In the genomic region with DNA sequence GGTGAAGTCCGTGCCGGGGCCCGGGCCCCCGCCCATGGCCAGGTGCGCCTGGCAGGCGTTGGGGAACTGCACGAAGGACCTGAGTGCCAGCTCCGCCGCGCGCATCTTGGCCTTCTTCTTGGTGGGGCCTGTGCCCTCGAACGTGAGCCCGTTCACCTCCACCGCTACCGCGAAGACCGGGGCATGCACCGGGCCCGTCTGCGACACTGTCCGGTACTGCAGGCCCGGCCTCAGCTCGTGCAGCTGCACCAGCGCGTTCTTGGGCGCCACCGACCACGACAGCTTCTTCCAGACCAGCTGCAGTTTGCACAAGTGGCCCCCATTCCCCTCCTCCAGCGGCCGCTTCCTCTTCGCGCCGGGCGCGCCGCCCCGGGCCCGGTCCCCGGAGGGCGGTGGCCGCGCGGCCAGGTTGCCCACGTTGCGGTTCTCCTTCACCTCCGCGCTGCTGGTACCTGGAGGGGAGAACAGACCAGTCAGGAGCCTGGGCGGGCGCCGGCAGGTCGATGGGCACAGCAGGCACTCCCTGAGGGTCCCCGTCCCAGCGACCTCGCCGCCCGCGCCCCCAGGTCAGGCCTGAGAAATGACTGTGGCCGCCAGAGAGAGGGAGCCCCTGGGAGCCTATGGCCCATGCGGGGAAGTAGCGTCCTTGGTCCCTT, we compare ENCODE assay signal across 17 cellular contexts.
"Had no signal": no experiment of that assay in that cellular context is flagged by ENCODE, and none has a peak within 500 bp of the region (broad histone marks: within the 10 kb centered on the region; RNA-seq: fewer than 3 reads in every experiment).

No MANE protein-coding gene starts in this region.

- H3K9me3 ChIP-seq: gastrocnemius medialis, heart left ventricle, SK-N-SH, uterus had no signal

- H3K4me1 ChIP-seq: gastrocnemius medialis, heart left ventricle, uterus had no signal

- H3K27me3 ChIP-seq: gastrocnemius medialis, uterus had no signal

- H3K36me3 ChIP-seq: gastrocnemius medialis, heart left ventricle, uterus had no signal

- ATAC-seq: gastrocnemius medialis, heart left ventricle, sciatic nerve, T-cell had no signal

- H3K27ac ChIP-seq: epithelial cell of prostate, gastrocnemius medialis, heart left ventricle, uterus had no signal

- DNase-seq: activated CD4-positive, alpha-beta T cell treated with anti-CD3 and anti-CD28 coated beads, Interleukin-2, amount 10 ng/mL, durations not matched to agents 7 days and 5 days; activated effector memory CD4-positive, alpha-beta T cell treated with anti-CD3 and anti-CD28 coated beads, Interleukin-2, amount 50 U/mL, for 16 hours; activated T-cell treated with anti-CD3 and anti-CD28 coated beads, Interleukin-2, amount 50 U/mL, for 48 hours; amniotic stem cell; central memory CD4-positive, alpha-beta T cell; cortex of kidney; effector memory CD4-positive, alpha-beta T cell; gastrocnemius medialis; heart left ventricle; occipital lobe; stimulated activated naive CD8-positive, alpha-beta T cell treated with anti-CD3 and anti-CD28 coated beads, Interleukin-15, amount 100 ng/mL, for 72 hours; T-cell; T-helper 9 cell; uterus had no signal

- H3K4me3 ChIP-seq: gastrocnemius medialis, heart left ventricle, uterus had no signal
